ENCODE assay signal across 8 cellular contexts in the genomic region with DNA sequence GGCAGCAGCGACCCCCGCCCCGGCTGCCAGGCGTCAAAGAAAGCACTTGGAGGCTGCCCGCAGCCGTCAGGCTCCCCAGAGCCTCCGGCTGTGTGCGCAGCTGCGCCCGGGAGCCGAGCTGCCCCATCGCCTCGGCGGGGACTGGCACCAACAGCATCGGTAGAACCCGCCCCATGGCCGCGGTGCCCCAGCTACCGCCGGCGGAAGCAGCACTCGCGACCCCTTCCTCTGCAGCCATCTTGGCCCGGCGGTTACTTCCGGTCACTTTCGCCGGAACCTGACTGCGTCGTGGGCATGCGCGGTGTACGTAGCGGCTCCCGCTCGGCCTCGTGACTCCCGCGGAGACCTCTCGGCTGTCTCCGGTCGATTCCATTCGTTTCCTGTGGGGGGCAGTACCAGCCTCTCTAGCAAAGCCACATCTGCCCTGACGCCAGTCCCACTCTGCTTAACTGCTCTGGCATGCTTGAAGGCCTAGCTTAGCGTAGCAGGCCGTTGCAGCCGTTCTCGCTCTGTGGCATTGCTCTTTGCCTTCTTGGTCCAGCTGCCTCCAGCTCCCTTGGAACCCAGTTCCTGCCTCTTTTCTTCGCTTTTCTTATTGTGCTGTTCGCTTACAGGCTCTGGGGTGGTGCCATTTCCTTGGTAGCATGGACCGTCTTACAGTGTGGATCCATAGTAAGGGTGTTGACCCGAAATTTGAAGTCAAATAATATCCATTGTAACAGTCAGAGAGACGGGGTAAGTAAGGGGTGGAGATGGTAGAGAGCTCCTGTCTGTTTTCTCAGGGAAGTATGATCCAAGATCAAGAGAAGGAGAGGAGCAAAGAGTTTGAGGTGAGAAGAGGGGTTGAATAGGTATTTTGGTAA. TPM values are rescaled to one million over a fixed set of nuclear protein-coding genes. Genes with fewer than 3 reads are reported as not detected.
DNase-seq lines count a peak whose midpoint lies in the region; ATAC-seq and TF ChIP-seq lines count a peak whose summit lies in the region.

A gene with protein sequence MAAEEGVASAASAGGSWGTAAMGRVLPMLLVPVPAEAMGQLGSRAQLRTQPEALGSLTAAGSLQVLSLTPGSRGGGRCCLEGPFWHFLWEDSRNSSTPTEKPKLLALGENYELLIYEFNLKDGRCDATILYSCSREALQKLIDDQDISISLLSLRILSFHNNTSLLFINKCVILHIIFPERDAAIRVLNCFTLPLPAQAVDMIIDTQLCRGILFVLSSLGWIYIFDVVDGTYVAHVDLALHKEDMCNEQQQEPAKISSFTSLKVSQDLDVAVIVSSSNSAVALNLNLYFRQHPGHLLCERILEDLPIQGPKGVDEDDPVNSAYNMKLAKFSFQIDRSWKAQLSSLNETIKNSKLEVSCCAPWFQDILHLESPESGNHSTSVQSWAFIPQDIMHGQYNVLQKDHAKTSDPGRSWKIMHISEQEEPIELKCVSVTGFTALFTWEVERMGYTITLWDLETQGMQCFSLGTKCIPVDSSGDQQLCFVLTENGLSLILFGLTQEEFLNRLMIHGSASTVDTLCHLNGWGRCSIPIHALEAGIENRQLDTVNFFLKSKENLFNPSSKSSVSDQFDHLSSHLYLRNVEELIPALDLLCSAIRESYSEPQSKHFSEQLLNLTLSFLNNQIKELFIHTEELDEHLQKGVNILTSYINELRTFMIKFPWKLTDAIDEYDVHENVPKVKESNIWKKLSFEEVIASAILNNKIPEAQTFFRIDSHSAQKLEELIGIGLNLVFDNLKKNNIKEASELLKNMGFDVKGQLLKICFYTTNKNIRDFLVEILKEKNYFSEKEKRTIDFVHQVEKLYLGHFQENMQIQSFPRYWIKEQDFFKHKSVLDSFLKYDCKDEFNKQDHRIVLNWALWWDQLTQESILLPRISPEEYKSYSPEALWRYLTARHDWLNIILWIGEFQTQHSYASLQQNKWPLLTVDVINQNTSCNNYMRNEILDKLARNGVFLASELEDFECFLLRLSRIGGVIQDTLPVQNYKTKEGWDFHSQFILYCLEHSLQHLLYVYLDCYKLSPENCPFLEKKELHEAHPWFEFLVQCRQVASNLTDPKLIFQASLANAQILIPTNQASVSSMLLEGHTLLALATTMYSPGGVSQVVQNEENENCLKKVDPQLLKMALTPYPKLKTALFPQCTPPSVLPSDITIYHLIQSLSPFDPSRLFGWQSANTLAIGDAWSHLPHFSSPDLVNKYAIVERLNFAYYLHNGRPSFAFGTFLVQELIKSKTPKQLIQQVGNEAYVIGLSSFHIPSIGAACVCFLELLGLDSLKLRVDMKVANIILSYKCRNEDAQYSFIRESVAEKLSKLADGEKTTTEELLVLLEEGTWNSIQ (N-terminal part only) (minus strand): TSS at position 253 of the 863 bp plus-strand sequence. CDS start 15 bp downstream, at position 238.

- POLR2A ChIA-PET in PC-9 (lab: Charles Lee; ENCODE audit: unreplicated experiment) = interaction anchor here (0.6 to 0.9 kb wide), 5 partner anchors 15 to 655 kb away, joined by 3 to 7 read pairs (median 5); a partner anchor contains a TSS

- H4K20me1 ChIP-seq in PC-9 (ENCODE audit: insufficient read depth) = no peaks in the 10 kb centered on the region

- H3K79me2 ChIP-seq in PC-9 (ENCODE audit: low read depth) = peaks cover 20% of the 10 kb centered on the region

- no peaks in the 10 kb centered on the region for H3K9me3 Mint-ChIP-seq in activated T-cell treated with anti-CD3 and anti-CD28 coated beads, Interleukin-2, amount 50 U/mL, for 24 hours

- H3K27ac Mint-ChIP-seq in activated T-cell treated with anti-CD3 and anti-CD28 coated beads, Interleukin-2, amount 50 U/mL, for 24 hours = peak within 1 kb of the TSS; percentile 96

- H3K27ac ChIP-seq in PC-9 = peak within 1 kb of the TSS; percentile 78

- TF ChIP-seq CTCF in PC-9 (conservative IDR thresholded peaks at IDR 0.05) = peak; percentile 80

- H3K36me3 Mint-ChIP-seq in activated T-cell treated with anti-CD3 and anti-CD28 coated beads, Interleukin-2, amount 50 U/mL, for 24 hours (ENCODE audit: low read depth) = peaks cover 23% of the 10 kb centered on the region

- intact Hi-C loops in PC-9 (cut with micrococcal nuclease; ENCODE audit: unreplicated experiment) = loop anchor here (1.0 to 5.0 kb wide), 4 partner anchors 48 to 174 kb away; a partner anchor contains a TSS

- H2AFZ ChIP-seq in PC-9 = peak within 1 kb of the TSS; percentile 91

- CTCF ChIA-PET in PC-9 (lab: Charles Lee) = interaction anchor here (0.6 to 1.6 kb wide), 14 partner anchors 28 to 296 kb away, joined by 3 to 14 read pairs (median 4); a partner anchor contains a TSS

- H3F3A ChIP-seq in PC-9 (ENCODE audit: insufficient read depth, low read depth) = no peaks in the 10 kb centered on the region

- H3K36me3 ChIP-seq in PC-9 (ENCODE audit: low read depth) (peaks cover 4% of the 10 kb centered on the region; the same call in 1 of the 2 replicates), mucosa of stomach (ENCODE audit: control insufficient read depth, insufficient read depth, low read length) (no peaks in the 10 kb centered on the region)

- peak within 1 kb of the TSS; percentile 91 for H3K4me2 ChIP-seq in PC-9

- peak within 1 kb of the TSS; percentile 98 for H3K9ac ChIP-seq in mucosa of stomach (ENCODE audit: low read length)

- peak; percentile 97 for DNase-seq in DMS53 (lab: John Stamatoyannopoulos, UW)
- DNase-seq in Jurkat, Clone E6-1 (ENCODE audit: low read depth, low spot score) = peak; percentile 96
- peak; percentile 87 to 96 for DNase-seq in PC-9
- peak; percentile 96 for DNase-seq in activated T-cell treated with anti-CD3 and anti-CD28 coated beads, Interleukin-2, amount 50 U/mL, for 24 hours
- peak; percentile 97 to 98 for DNase-seq in erythroblast (lab: John Stamatoyannopoulos, UW)
- DNase-seq in stimulated activated CD8-positive, alpha-beta memory T cell treated with anti-CD3 and anti-CD28 coated beads, Interleukin-7, amount 100 ng/mL, for 24 hours (ENCODE audit: low read depth) = peak; percentile 94

- no peaks in the 10 kb centered on the region for H3K27me3 Mint-ChIP-seq in activated T-cell treated with anti-CD3 and anti-CD28 coated beads, Interleukin-2, amount 50 U/mL, for 24 hours

- H3K4me3 ChIP-seq in Jurkat, Clone E6-1 (ENCODE audit: low read length) = peak within 1 kb of the TSS; percentile 86
- peak within 1 kb of the TSS; percentile 75 for H3K4me3 ChIP-seq in PC-9
- peak within 1 kb of the TSS; percentile 88 for H3K4me3 ChIP-seq in mucosa of stomach (ENCODE audit: low read length)

- peaks cover 13% of the 10 kb centered on the region for H3K4me1 ChIP-seq in PC-9 (replicated peaks; ENCODE audit: insufficient read depth)
- H3K4me1 ChIP-seq in mucosa of stomach (ENCODE audit: control insufficient read depth, insufficient read depth, low read length) = peaks cover 13% of the 10 kb centered on the region

- ATAC-seq in GM21576 (IDR thresholded peaks at IDR 0.05; ENCODE audit: unreplicated experiment) = peak; percentile 76

- H3K4me3 Mint-ChIP-seq in activated T-cell treated with anti-CD3 and anti-CD28 coated beads, Interleukin-2, amount 50 U/mL, for 24 hours = peak within 1 kb of the TSS; percentile 97

- no peaks in the 10 kb centered on the region for H3K27me3 ChIP-seq in PC-9 (ENCODE audit: insufficient read depth, low read depth)
- no peaks in the 10 kb centered on the region for H3K27me3 ChIP-seq in mucosa of stomach (ENCODE audit: control insufficient read depth, insufficient read depth, low read length)

- peak; percentile 95 for TF ChIP-seq POLR2A in erythroblast (IDR thresholded peaks at IDR 0.05; ENCODE audit: low read length)

- no peaks in the 10 kb centered on the region for H3K9me3 ChIP-seq in PC-9 (ENCODE audit: insufficient read depth, low read depth)
- H3K9me3 ChIP-seq in mucosa of stomach (ENCODE audit: control insufficient read depth, low read length) = no peaks in the 10 kb centered on the region

- H3K4me1 Mint-ChIP-seq in activated T-cell treated with anti-CD3 and anti-CD28 coated beads, Interleukin-2, amount 50 U/mL, for 24 hours (ENCODE audit: low read depth) = peaks cover 67% of the 10 kb centered on the region

- TSS peak; percentile 62 for BruUV-seq in PC-9 (replicated peaks; lab: Mats Ljungman, UMichigan)

- no peaks in the 10 kb centered on the region for H3K9me2 ChIP-seq in PC-9 (ENCODE audit: insufficient read depth)

RNA-seq across cellular contexts. Expression of the gene that starts here (rescaled TPM):
- polyA plus RNA-seq in Jurkat, Clone E6-1 (2012; ENCODE audit: insufficient read depth, insufficient read length) = 34.8 TPM
- 63.2 and 64.2 TPM in 2 replicates for total RNA-seq in PC-9 (2021)

Comparison
In these comparisons a context has a peak if more than half of its experiments do, and no peak if none do; other contexts are left out.
1. Peak in every context shown above with its lines: DNase-seq, ATAC-seq, H3K4me3 ChIP-seq and H3K27ac ChIP-seq.